8 cellular contexts compared by ENCODE assay signal in genomic region chr5:82356808-82357671, GRCh38.
A peak's percentile ranks its signal among the peaks of the same experiment; 100 is the strongest.
DNase-seq lines count a peak whose midpoint lies in the region; ATAC-seq, FAIRE-seq and TF ChIP-seq lines count a peak whose summit lies in the region.

No MANE protein-coding gene starts in this region.

- TF ChIP-seq CTCF in Calu3 (IDR thresholded peaks at IDR 0.05; ENCODE audit: unreplicated experiment) (no peak), kidney (IDR thresholded peaks at IDR 0.05; ENCODE audit: borderline replicate concordance, extremely low read depth, insufficient read depth) (no peak), neural progenitor cell (IDR thresholded peaks at IDR 0.05) (no peak)

- H3K36me3 ChIP-seq in adipocyte (ENCODE audit: control insufficient read depth, insufficient read depth, low read length, severe bottlenecking) (no peaks in the 10 kb centered on the region), kidney (ENCODE audit: control insufficient read depth in 1 of 2, insufficient read depth in 2 of 2, low read length in 2 of 2) (no peaks in the 10 kb centered on the region), neural progenitor cell (no peaks in the 10 kb centered on the region)

- peaks cover 5% of the 10 kb centered on the region for H3K36me3 Mint-ChIP-seq in Calu3 (ENCODE audit: insufficient read depth, unreplicated experiment)
- H3K36me3 Mint-ChIP-seq in T-helper 1 cell treated with Interleukin-12 subunit alpha and Interleukin-12 subunit beta and Interleukin-4 antibody, amounts not matched to agents 30 μg/mL and 1 μg/mL, for 36 hours (ENCODE audit: low read depth) = peaks cover 9% of the 10 kb centered on the region
- H3K36me3 Mint-ChIP-seq in neural progenitor cell = no peaks in the 10 kb centered on the region

- H3F3A ChIP-seq in neural progenitor cell (ENCODE audit: low read depth) = no peaks in the 10 kb centered on the region

- H3K4me3 ChIP-seq in adipocyte (ENCODE audit: low read length) (no peak overlapping the region), kidney (ENCODE audit: low read length in 2 of 2) (no peak overlapping the region), neural progenitor cell (no peak overlapping the region)

- H3K4me2 ChIP-seq in neural progenitor cell = no peak overlapping the region

- FAIRE-seq in kidney (lab: Jason Lieb, UNC) = no peak

- H3K27me3 Mint-ChIP-seq in Calu3 (ENCODE audit: unreplicated experiment) (no peaks in the 10 kb centered on the region), neural progenitor cell (ENCODE audit: insufficient read depth, low read depth) (no peaks in the 10 kb centered on the region)
- H3K27me3 Mint-ChIP-seq in T-helper 1 cell treated with Interleukin-12 subunit alpha and Interleukin-12 subunit beta and Interleukin-4 antibody, amounts not matched to agents 30 μg/mL and 1 μg/mL, for 36 hours (ENCODE audit: low read depth) = no peaks in the 10 kb centered on the region

- H3K9ac ChIP-seq in adipocyte (ENCODE audit: low read length) (peak overlapping the region; percentile 40), kidney (ENCODE audit: low read length in 2 of 2) (no peak overlapping the region), neural progenitor cell (no peak overlapping the region)

- peak overlapping the region; percentile 11 for H3K4me3 Mint-ChIP-seq in Calu3 (ENCODE audit: low read depth, unreplicated experiment)
- H3K4me3 Mint-ChIP-seq in T-helper 1 cell treated with Interleukin-12 subunit alpha and Interleukin-12 subunit beta and Interleukin-4 antibody, amounts not matched to agents 30 μg/mL and 1 μg/mL, for 36 hours = peak overlapping the region; percentile 78
- no peak overlapping the region for H3K4me3 Mint-ChIP-seq in neural progenitor cell

- no peaks in the 10 kb centered on the region for H4K20me1 ChIP-seq in neural progenitor cell (ENCODE audit: low read depth)

- intact Hi-C loops in Calu3 (cut with micrococcal nuclease; ENCODE audit: unreplicated experiment) (loop anchor here (10.0 kb wide), 3 partner anchors 378 to 738 kb away; no protein-coding TSS in a partner anchor), kidney (cut with DNase I) (no loop called here)

- H3K27me3 ChIP-seq in adipocyte (replicated peaks; ENCODE audit: control insufficient read depth, insufficient read depth, low read length) (no peaks in the 10 kb centered on the region), neural progenitor cell (no peaks in the 10 kb centered on the region)

- H2AFZ ChIP-seq in neural progenitor cell (replicated peaks) = no peak overlapping the region

- H3K4me1 ChIP-seq in adipocyte (ENCODE audit: control insufficient read depth, insufficient read depth, low read length) = peaks cover 55% of the 10 kb centered on the region
- H3K4me1 ChIP-seq in kidney (ENCODE audit: control insufficient read depth in 1 of 2, insufficient read depth in 1 of 2, low read depth in 1 of 2, low read length in 2 of 2) = no peaks in the 10 kb centered on the region
- peaks cover 17% of the 10 kb centered on the region for H3K4me1 ChIP-seq in neural progenitor cell

- no TSS peak for BruUV-seq in Calu3 (replicated peaks; lab: Mats Ljungman, UMichigan)

- peak; percentile 69 for DNase-seq in Calu3
- DNase-seq in adipocyte (ENCODE audit: low read depth) = peak; percentile 65
- peak; percentile 77 for DNase-seq in kidney
- peak; percentile 42 for DNase-seq in stimulated activated CD8-positive, alpha-beta memory T cell treated with anti-CD3 and anti-CD28 coated beads, Interleukin-12 subunit alpha, Interleukin-12 subunit beta, amount 100 ng/mL, for 4 hours (ENCODE audit: low read depth)
- no peak for DNase-seq in neural progenitor cell (ENCODE audit: low spot score)
- DNase-seq in C1 segment of cervical spinal cord (lab: John Stamatoyannopoulos, UW) = no peak

- ATAC-seq in HG02870 (IDR thresholded peaks at IDR 0.05; ENCODE audit: unreplicated experiment) = peak; percentile 80

- H3K27ac ChIP-seq in kidney (ENCODE audit: low read depth in 2 of 2, low read length in 2 of 2) (no peak overlapping the region), neural progenitor cell (no peak overlapping the region)

- H3K27ac Mint-ChIP-seq in Calu3 (ENCODE audit: unreplicated experiment) (peak overlapping the region; percentile 39), neural progenitor cell (no peak overlapping the region)
- H3K27ac Mint-ChIP-seq in T-helper 1 cell treated with Interleukin-12 subunit alpha and Interleukin-12 subunit beta and Interleukin-4 antibody, amounts not matched to agents 30 μg/mL and 1 μg/mL, for 36 hours = peak overlapping the region; percentile 96

- H3K79me2 ChIP-seq in neural progenitor cell (ENCODE audit: low read depth) = no peaks in the 10 kb centered on the region

- H3K9me3 Mint-ChIP-seq in Calu3 (ENCODE audit: low read depth, unreplicated experiment) = no peaks in the 10 kb centered on the region
- H3K9me3 Mint-ChIP-seq in T-helper 1 cell treated with Interleukin-12 subunit alpha and Interleukin-12 subunit beta and Interleukin-4 antibody, amounts not matched to agents 30 μg/mL and 1 μg/mL, for 36 hours = no peaks in the 10 kb centered on the region
- no peaks in the 10 kb centered on the region for H3K9me3 Mint-ChIP-seq in neural progenitor cell

- H3K4me1 Mint-ChIP-seq in Calu3 (ENCODE audit: low read depth, unreplicated experiment) = peaks cover 32% of the 10 kb centered on the region
- peaks cover 72% of the 10 kb centered on the region for H3K4me1 Mint-ChIP-seq in T-helper 1 cell treated with Interleukin-12 subunit alpha and Interleukin-12 subunit beta and Interleukin-4 antibody, amounts not matched to agents 30 μg/mL and 1 μg/mL, for 36 hours (ENCODE audit: low read depth)
- peaks cover 24% of the 10 kb centered on the region for H3K4me1 Mint-ChIP-seq in neural progenitor cell

- no peaks in the 10 kb centered on the region for H3K9me3 ChIP-seq in adipocyte (ENCODE audit: control insufficient read depth, low read length)
- no peaks in the 10 kb centered on the region for H3K9me3 ChIP-seq in kidney (ENCODE audit: control insufficient read depth in 1 of 2, low read length in 2 of 2)
- no peaks in the 10 kb centered on the region for H3K9me3 ChIP-seq in neural progenitor cell (ENCODE audit: low read depth)

- CTCF ChIA-PET in Calu3 (lab: Charles Lee) = interaction anchor here (0.7 to 1.1 kb wide), 3 partner anchors 9 to 1118 kb away, joined by 3 to 5 read pairs (median 3); no protein-coding TSS in a partner anchor

Comparison
In these comparisons a context has a peak if more than half of its experiments do, and no peak if none do; other contexts are left out.
1. DNase-seq: peak in Calu3 (single experiment), adipocyte (single experiment), kidney (single experiment) and stimulated activated CD8-positive, alpha-beta memory T cell treated with anti-CD3 and anti-CD28 coated beads, Interleukin-12 subunit alpha, Interleukin-12 subunit beta, amount 100 ng/mL, for 4 hours (single experiment); none in neural progenitor cell (single experiment) and C1 segment of cervical spinal cord (0 of 14).